In genomic region chr7:48041665-48041995, GRCh38 we compare ENCODE assay signal across 14 cellular contexts. TPM values are rescaled to one million over a fixed set of nuclear protein-coding genes. Genes with fewer than 3 reads are reported as not detected.
A peak's percentile ranks its signal among the peaks of the same experiment; 100 is the strongest.
DNase-seq lines count a peak whose midpoint lies in the region; ATAC-seq and TF ChIP-seq lines count a peak whose summit lies in the region.
"Had no signal": no experiment of that assay in that cellular context is flagged by ENCODE, and none has a peak within 500 bp of the region (broad histone marks: within the 10 kb centered on the region; RNA-seq: fewer than 3 reads in every experiment).

No MANE protein-coding gene starts in this region.

- H3K9ac ChIP-seq in neuronal stem cell (ENCODE audit: low read depth, low read length, poor library complexity) = no peak overlapping the region

- H3K14ac ChIP-seq in neuronal stem cell (ENCODE audit: low read length) = no peak overlapping the region

- H3K4me1 ChIP-seq in neuronal stem cell (ENCODE audit: control insufficient read depth in 2 of 2, insufficient read depth in 1 of 2, low read depth in 1 of 2, low read length in 2 of 2) = peaks cover 0 to 8% of the 10 kb centered on the region in 2 donors

- WGBS in neuronal stem cell (ENCODE audit: extremely low coverage in 2 of 2, insufficient read length in 2 of 2, insufficient replicate concordance in 1 of 2), 2 donors = no CpG with 5 or more reads among the region's 4 CpGs

- CTCF ChIA-PET in AG04449 (lab: Yijun Ruan, JAX) = interaction anchor here (0.8 to 1.6 kb wide), 4 partner anchors 9 to 93 kb away, joined by 3 to 6 read pairs (median 4); partner anchors contain the start of gene PKD1L1

- no peak overlapping the region for H3K4me2 ChIP-seq in neuronal stem cell (ENCODE audit: insufficient read depth, low read length, poor library complexity, severe bottlenecking)

- H3K9me3 ChIP-seq in neuronal stem cell (replicated peaks in 1 of 2; ENCODE audit: control insufficient read depth in 2 of 2, insufficient read depth in 1 of 2, low read depth in 1 of 2, low read length in 2 of 2) = no peaks in the 10 kb centered on the region

- DNase-seq in AG04449 (ENCODE audit: low read depth, low spot score) = peak; percentile 12
- DNase-seq in GM04504 (ENCODE audit: low read depth) = peak; percentile 47
- DNase-seq in activated naive CD4-positive, alpha-beta T cell treated with anti-CD3 and anti-CD28 coated beads, Interleukin-2, amount 50 U/mL, for 72 hours (ENCODE audit: low spot score in 2 of 2) = no peak
- DNase-seq in foreskin fibroblast = peak; percentile 25 to 56
- no peak for DNase-seq in neuronal stem cell (ENCODE audit: low spot score)
- no peak for DNase-seq in iPS-NIHi11 (ENCODE audit: low spot score)
- no peak for DNase-seq in mucosa of gallbladder (ENCODE audit: low spot score)
- DNase-seq: CD4-positive, alpha-beta T cell; NCI-H510A; occipital lobe; stimulated activated CD4-positive, alpha-beta T cell treated with anti-CD3 and anti-CD28 coated beads, Interleukin-4, amount 100 ng/mL, for 1 hour had no signal

- TF ChIP-seq CTCF in AG04449 (IDR thresholded peaks at IDR 0.05; ENCODE audit: insufficient read depth, low read length, missing control alignments) = no peak
- no peak for TF ChIP-seq CTCF in foreskin fibroblast (IDR thresholded peaks at IDR 0.05; ENCODE audit: low read depth, low read length)

- POLR2A ChIA-PET in AG04449 (lab: Yijun Ruan, JAX) = interaction anchor here (1.2 kb wide), 1 partner anchor 47 kb away, joined by 3 read pairs; no protein-coding TSS in a partner anchor

- H2AK5ac ChIP-seq in neuronal stem cell (ENCODE audit: low read depth, low read length) = no peak overlapping the region

- H3K23ac ChIP-seq in neuronal stem cell (ENCODE audit: low read depth, low read length, poor library complexity) = no peak overlapping the region

- H4K91ac ChIP-seq in neuronal stem cell (ENCODE audit: low read depth, low read length, poor library complexity) = no peak overlapping the region

- H3K18ac ChIP-seq in neuronal stem cell (ENCODE audit: low read length) = no peak overlapping the region

- no peaks in the 10 kb centered on the region for H3K79me1 ChIP-seq in neuronal stem cell (ENCODE audit: low read depth, low read length)

- no peak overlapping the region for H3K4ac ChIP-seq in neuronal stem cell (ENCODE audit: low read length)

- H2BK5ac ChIP-seq in neuronal stem cell (ENCODE audit: low read length) = no peak overlapping the region

- H3K27me3 ChIP-seq in neuronal stem cell (ENCODE audit: control insufficient read depth in 3 of 3, insufficient read depth in 3 of 3, low read depth in 1 of 3, low read length in 3 of 3) = peaks cover 0 to 26% (median 6%) of the 10 kb centered on the region in 3 experiments

- H2BK15ac ChIP-seq in neuronal stem cell (ENCODE audit: low read length) = no peak overlapping the region

- H4K8ac ChIP-seq in neuronal stem cell (ENCODE audit: low read depth, low read length) = no peak overlapping the region

- peak; percentile 65 to 74 for ATAC-seq in activated naive CD4-positive, alpha-beta T cell treated with anti-CD3 and anti-CD28 coated beads, Interleukin-2, amount 50 U/mL, for 72 hours
- ATAC-seq in GM21526 (IDR thresholded peaks at IDR 0.05; ENCODE audit: low FRiP score, unreplicated experiment) = no peak

- no peaks in the 10 kb centered on the region for H3K36me3 Mint-ChIP-seq in activated naive CD4-positive, alpha-beta T cell treated with anti-CD3 and anti-CD28 coated beads, Interleukin-2, amount 50 U/mL, for 72 hours

- no peak overlapping the region for H2BK12ac ChIP-seq in neuronal stem cell (ENCODE audit: low read length)

- no peak overlapping the region for H2AFZ ChIP-seq in neuronal stem cell (ENCODE audit: low read length)

- H3K27ac Mint-ChIP-seq in activated naive CD4-positive, alpha-beta T cell treated with anti-CD3 and anti-CD28 coated beads, Interleukin-2, amount 50 U/mL, for 72 hours = peak overlapping the region; percentile 70 to 75
- H3K27ac Mint-ChIP-seq: CD4-positive, alpha-beta T cell; dendritic cell treated with granulocyte-macrophage colony-stimulating factor and Interleukin-4, amounts not matched to agents 40 ng/mL and 50 ng/mL, for 4 days had no signal

- no peaks in the 10 kb centered on the region for H3K9me3 Mint-ChIP-seq in activated naive CD4-positive, alpha-beta T cell treated with anti-CD3 and anti-CD28 coated beads, Interleukin-2, amount 50 U/mL, for 72 hours
- H3K9me3 Mint-ChIP-seq: CD4-positive, alpha-beta T cell; dendritic cell treated with granulocyte-macrophage colony-stimulating factor and Interleukin-4, amounts not matched to agents 40 ng/mL and 50 ng/mL, for 4 days had no signal

- no peak overlapping the region for H3K4me3 ChIP-seq in AG04449 (ENCODE audit: low read depth, low read length)
- H3K4me3 ChIP-seq in foreskin fibroblast (ENCODE audit: low read depth in 1 of 2, low read length in 2 of 2) = no peak overlapping the region
- no peak overlapping the region for H3K4me3 ChIP-seq in neuronal stem cell (ENCODE audit: low read length in 2 of 2)

- no peaks in the 10 kb centered on the region for H3K36me3 ChIP-seq in neuronal stem cell (replicated peaks in 1 of 2; ENCODE audit: control insufficient read depth in 2 of 2, insufficient read depth in 2 of 2, low read length in 2 of 2)

- no peak overlapping the region for H3K27ac ChIP-seq in neuronal stem cell (replicated peaks; ENCODE audit: low read length)

- H2BK120ac ChIP-seq in neuronal stem cell (ENCODE audit: low read depth, low read length) = no peak overlapping the region

RNA-seq across cellular contexts. Expression of gene C7orf57, which starts 6.3 kb away (rescaled TPM):
- total RNA-seq in activated naive CD4-positive, alpha-beta T cell treated with anti-CD3 and anti-CD28 coated beads, Interleukin-2, amount 50 U/mL, for 72 hours = under 1 TPM in 1 of 2 donors, not detected in 1; 0.25 TPM
- polyA plus RNA-seq in neuronal stem cell (2013, experiment 1 of 2) = 0.14 TPM
- 0.08 TPM for polyA plus RNA-seq in neuronal stem cell (2013, experiment 2 of 2)
- not detected for total RNA-seq in mucosa of gallbladder
- total RNA-seq: liver had no signal
- polyA plus RNA-seq: liver had no signal

RNA-seq across cellular contexts. Expression of gene SUN3, which starts 12.7 kb away (rescaled TPM):
- not detected for total RNA-seq in activated naive CD4-positive, alpha-beta T cell treated with anti-CD3 and anti-CD28 coated beads, Interleukin-2, amount 50 U/mL, for 72 hours
- not detected for polyA plus RNA-seq in neuronal stem cell (2013, experiment 1 of 2)
- not detected for polyA plus RNA-seq in neuronal stem cell (2013, experiment 2 of 2)
- not detected for total RNA-seq in mucosa of gallbladder
- total RNA-seq: CD4-positive, alpha-beta T cell; liver; occipital lobe had no signal
- polyA plus RNA-seq: liver had no signal

RNA-seq across cellular contexts. Expression of gene UPP1, which starts 47.4 kb away (rescaled TPM):
- total RNA-seq in activated naive CD4-positive, alpha-beta T cell treated with anti-CD3 and anti-CD28 coated beads, Interleukin-2, amount 50 U/mL, for 72 hours = 10 to 100 TPM; 20.0 to 50.1 TPM
- polyA plus RNA-seq in neuronal stem cell (2013, experiment 1 of 2) = 25.1 TPM
- polyA plus RNA-seq in neuronal stem cell (2013, experiment 2 of 2) = 23.8 TPM
- total RNA-seq in mucosa of gallbladder = 16.8 TPM

Comparison
In these comparisons a context has a peak if more than half of its experiments do, and no peak if none do; other contexts are left out.
1. DNase-seq: peak in AG04449 (single experiment), GM04504 (single experiment) and foreskin fibroblast (2 of 2); none in activated naive CD4-positive, alpha-beta T cell treated with anti-CD3 and anti-CD28 coated beads, Interleukin-2, amount 50 U/mL, for 72 hours (0 of 2), neuronal stem cell (single experiment), iPS-NIHi11 (single experiment) and mucosa of gallbladder (single experiment).